Comparison of ENCODE assay signal across 8 cellular contexts in genomic region chr18:74963820-74964446, GRCh38.
DNase-seq lines count a peak whose midpoint lies in the region; ATAC-seq and TF ChIP-seq lines count a peak whose summit lies in the region.

No MANE protein-coding gene starts in this region.

- dilution Hi-C loops in mammary epithelial cell (cut with HindIII; ENCODE audit: low sequenced_read_pairs): no loop called here

- POLR2A ChIA-PET in CD4-positive, alpha-beta T cell (lab: Charles Lee): no interaction called here

- in situ Hi-C loops in mammary epithelial cell (cut with MboI; ENCODE audit: low sequenced_read_pairs in 2 of 2): no loop called here

- H3K9ac ChIP-seq in mammary epithelial cell (ENCODE audit: insufficient read depth, low read length): no peak overlapping the region

- no peaks in the 10 kb centered on the region for H3K4me1 Mint-ChIP-seq in CD4-positive, alpha-beta T cell (ENCODE audit: low read depth)

- no peak overlapping the region for H3K4me2 ChIP-seq in mammary epithelial cell (ENCODE audit: insufficient read depth, low read depth, low read length)

- H3K27ac Mint-ChIP-seq in CD4-positive, alpha-beta T cell: no peak overlapping the region

- H3K4me3 ChIP-seq in mammary epithelial cell (replicated peaks in 1 of 3; ENCODE audit: insufficient read depth in 1 of 3, low read depth in 2 of 3, low read length in 3 of 3) (no peak overlapping the region), lung (no peak overlapping the region)

- DNase-seq in AG20443 (ENCODE audit: low spot score) (peak; percentile 29), NCI-H2227 treated with DMSO at 0.1 percent for 48 hours (lab: John Stamatoyannopoulos, UW) (peak; percentile 37), mammary epithelial cell (peak; percentile 31), lung (ENCODE audit: low spot score) (peak; percentile 58), KG1 (lab: John Stamatoyannopoulos, UW) (no peak)
- DNase-seq in CD4-positive, alpha-beta T cell: no peak

- ATAC-seq in GM18520 (IDR thresholded peaks at IDR 0.05; ENCODE audit: unreplicated experiment) (peak; percentile 65), HG03066 (IDR thresholded peaks at IDR 0.05; ENCODE audit: low read depth, unreplicated experiment) (peak; percentile 92), lung (ENCODE audit: insufficient read depth, low FRiP score) (no peak)
- no peak for ATAC-seq in CD4-positive, alpha-beta T cell (ENCODE audit: poor library complexity)

- no peaks in the 10 kb centered on the region for H3K4me1 ChIP-seq in mammary epithelial cell (ENCODE audit: insufficient read depth, low read length)
- H3K4me1 ChIP-seq in lung (ENCODE audit: control insufficient read depth in 2 of 2, insufficient read depth in 2 of 2, low read length in 2 of 2): peaks cover 0 to 1% of the 10 kb centered on the region in 2 donors

- H3K27me3 Mint-ChIP-seq in CD4-positive, alpha-beta T cell: no peaks in the 10 kb centered on the region

- intact Hi-C loops in mammary epithelial cell (cut with micrococcal nuclease): loop anchor here (1.0 to 5.0 kb wide), 5 partner anchors 68 to 513 kb away; no protein-coding TSS in a partner anchor
- intact Hi-C loops in CD4-positive, alpha-beta T cell (cut with DNase I, micrococcal nuclease): no loop called here

- peaks cover 11% of the 10 kb centered on the region for H3K36me3 Mint-ChIP-seq in CD4-positive, alpha-beta T cell (ENCODE audit: low read depth)

- H4K20me1 ChIP-seq in mammary epithelial cell (ENCODE audit: insufficient read depth, low read length): no peaks in the 10 kb centered on the region

- H3K9me3 ChIP-seq in mammary epithelial cell (replicated peaks; ENCODE audit: insufficient read depth, low read length): no peaks in the 10 kb centered on the region
- peaks cover 0 to 2% of the 10 kb centered on the region in 2 donors for H3K9me3 ChIP-seq in lung (ENCODE audit: control insufficient read depth in 2 of 2, insufficient read depth in 1 of 2, low read length in 1 of 2)
- no peaks in the 10 kb centered on the region for H3K9me3 ChIP-seq in CD4-positive, alpha-beta T cell (ENCODE audit: control insufficient read depth, low read length)

- CTCF ChIA-PET in mammary epithelial cell (lab: Charles Lee; ENCODE audit: low non-redundant PET): interaction anchor here (0.5 to 0.6 kb wide), 4 partner anchors 68 to 1280 kb away, joined by 3 to 6 read pairs (median 4); no protein-coding TSS in a partner anchor
- CTCF ChIA-PET in CD4-positive, alpha-beta T cell (lab: Charles Lee): interaction anchor here (1.1 kb wide), 1 partner anchor 95 kb away, joined by 3 read pairs; no protein-coding TSS in a partner anchor

- no peak overlapping the region for H3K27ac ChIP-seq in mammary epithelial cell (ENCODE audit: insufficient read depth, low read depth, low read length)
- H3K27ac ChIP-seq in lung (ENCODE audit: low read depth in 1 of 2, low read length in 1 of 2): no peak overlapping the region
- H3K27ac ChIP-seq in CD4-positive, alpha-beta T cell (ENCODE audit: low read depth, low read length): no peak overlapping the region

- no peaks in the 10 kb centered on the region for H3K27me3 ChIP-seq in mammary epithelial cell (ENCODE audit: insufficient read depth, low read length)
- H3K27me3 ChIP-seq in lung (ENCODE audit: control insufficient read depth, insufficient read depth): no peaks in the 10 kb centered on the region
- no peaks in the 10 kb centered on the region for H3K27me3 ChIP-seq in CD4-positive, alpha-beta T cell (ENCODE audit: control insufficient read depth, insufficient read depth, low read length)

- H3K79me2 ChIP-seq in mammary epithelial cell (ENCODE audit: insufficient read depth, low read length): no peaks in the 10 kb centered on the region

- H3K36me3 ChIP-seq in mammary epithelial cell (ENCODE audit: insufficient read depth, low read length) (no peaks in the 10 kb centered on the region), lung (ENCODE audit: control insufficient read depth in 2 of 2, insufficient read depth in 2 of 2, low read length in 2 of 2) (no peaks in the 10 kb centered on the region)

- TF ChIP-seq CTCF in mammary epithelial cell (conservative IDR thresholded peaks at IDR 0.05 in 1 of 2, IDR thresholded peaks at IDR 0.05 in 1 of 2; ENCODE audit: extremely low read depth in 1 of 2, insufficient read depth in 1 of 2, low read depth in 1 of 2, low read length in 2 of 2) (peak; percentile 16 to 54), lung (IDR thresholded peaks at IDR 0.05; ENCODE audit: control extremely low read depth, extremely low read depth) (peak; percentile 23)
- no peak for TF ChIP-seq CTCF in CD4-positive, alpha-beta T cell (IDR thresholded peaks at IDR 0.05)

- H3K9me3 Mint-ChIP-seq in CD4-positive, alpha-beta T cell: peaks cover 2% of the 10 kb centered on the region

- H2AFZ ChIP-seq in mammary epithelial cell (ENCODE audit: low read depth, low read length): no peak overlapping the region

- WGBS in mammary epithelial cell (ENCODE audit: low coverage, missing lambda C conversion rate): 88% methylated on average over 6 of the region's 7 CpGs
- WGBS in lung, 2 donors: 54 to 77% methylated on average over 7 of the region's 7 CpGs

- no TSS peak for BruUV-seq in mammary epithelial cell (replicated peaks; lab: Mats Ljungman, UMichigan)

- no peak overlapping the region for H3K4me3 Mint-ChIP-seq in CD4-positive, alpha-beta T cell

Comparison
In these comparisons a context has a peak if more than half of its experiments do, and no peak if none do; other contexts are left out.
1. DNase-seq: peak in AG20443 (single experiment), NCI-H2227 treated with DMSO at 0.1 percent for 48 hours (single experiment), mammary epithelial cell (single experiment) and lung (single experiment); none in CD4-positive, alpha-beta T cell (0 of 10) and KG1 (single experiment).
2. ATAC-seq: peak in GM18520 (single experiment) and HG03066 (single experiment); none in lung (single experiment) and CD4-positive, alpha-beta T cell (single experiment).